ENCODE assay signal across 1 cellular context in the genomic region with DNA sequence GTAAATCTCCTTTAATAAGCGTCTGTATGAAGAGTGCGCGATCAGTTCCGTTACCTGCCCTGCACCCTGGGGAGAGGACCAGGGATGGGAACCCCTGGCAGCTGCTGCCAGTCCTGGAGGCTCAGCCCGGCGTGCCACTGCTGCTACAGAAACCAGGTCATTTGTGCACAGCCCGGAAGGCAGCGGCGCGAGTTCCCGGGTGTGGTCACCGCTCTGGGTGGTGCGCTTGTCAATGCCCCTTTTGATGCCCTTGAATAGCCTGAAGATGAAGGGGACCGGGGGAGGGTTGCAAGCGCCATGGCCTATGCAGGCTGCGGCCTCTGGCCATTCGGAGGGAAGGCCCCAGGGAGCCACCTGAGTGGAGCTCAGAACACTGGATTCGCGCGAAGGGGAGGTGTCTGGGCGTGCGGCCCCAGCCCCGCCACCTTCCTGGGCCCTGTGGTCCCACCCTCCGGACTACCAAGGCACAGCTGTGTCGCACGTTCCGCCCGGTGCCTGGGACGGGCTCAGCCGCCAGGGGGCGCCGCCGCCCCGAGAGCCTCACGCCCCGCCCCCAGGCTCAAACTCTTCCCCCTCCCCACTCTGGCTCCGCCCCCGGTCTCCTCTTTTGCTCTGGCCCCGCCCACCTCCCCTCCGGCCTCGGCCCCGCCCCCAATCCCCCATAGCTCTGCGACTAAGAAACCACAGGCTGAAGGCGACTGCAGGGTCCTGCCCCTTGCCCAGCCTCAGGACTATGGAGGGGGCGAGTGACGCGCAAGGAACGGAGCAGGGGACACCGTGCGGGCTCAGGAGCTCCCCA.
TF ChIP-seq lines count a peak whose summit lies in the region.

No MANE protein-coding gene starts in this region.

TF ChIP-seq in HepG2, 621 proteins besides CTCF, POLR2A, EP300 and RAD21 (continued from another document):
- TF ChIP-seq, protein P1, sequence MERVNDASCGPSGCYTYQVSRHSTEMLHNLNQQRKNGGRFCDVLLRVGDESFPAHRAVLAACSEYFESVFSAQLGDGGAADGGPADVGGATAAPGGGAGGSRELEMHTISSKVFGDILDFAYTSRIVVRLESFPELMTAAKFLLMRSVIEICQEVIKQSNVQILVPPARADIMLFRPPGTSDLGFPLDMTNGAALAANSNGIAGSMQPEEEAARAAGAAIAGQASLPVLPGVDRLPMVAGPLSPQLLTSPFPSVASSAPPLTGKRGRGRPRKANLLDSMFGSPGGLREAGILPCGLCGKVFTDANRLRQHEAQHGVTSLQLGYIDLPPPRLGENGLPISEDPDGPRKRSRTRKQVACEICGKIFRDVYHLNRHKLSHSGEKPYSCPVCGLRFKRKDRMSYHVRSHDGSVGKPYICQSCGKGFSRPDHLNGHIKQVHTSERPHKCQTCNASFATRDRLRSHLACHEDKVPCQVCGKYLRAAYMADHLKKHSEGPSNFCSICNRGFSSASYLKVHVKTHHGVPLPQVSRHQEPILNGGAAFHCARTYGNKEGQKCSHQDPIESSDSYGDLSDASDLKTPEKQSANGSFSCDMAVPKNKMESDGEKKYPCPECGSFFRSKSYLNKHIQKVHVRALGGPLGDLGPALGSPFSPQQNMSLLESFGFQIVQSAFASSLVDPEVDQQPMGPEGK (CRISPR knock-in tag; IDR thresholded peaks at IDR 0.05), result peak; percentile 33; the same call in 1 of the 2 replicates
- TF ChIP-seq, protein P2, sequence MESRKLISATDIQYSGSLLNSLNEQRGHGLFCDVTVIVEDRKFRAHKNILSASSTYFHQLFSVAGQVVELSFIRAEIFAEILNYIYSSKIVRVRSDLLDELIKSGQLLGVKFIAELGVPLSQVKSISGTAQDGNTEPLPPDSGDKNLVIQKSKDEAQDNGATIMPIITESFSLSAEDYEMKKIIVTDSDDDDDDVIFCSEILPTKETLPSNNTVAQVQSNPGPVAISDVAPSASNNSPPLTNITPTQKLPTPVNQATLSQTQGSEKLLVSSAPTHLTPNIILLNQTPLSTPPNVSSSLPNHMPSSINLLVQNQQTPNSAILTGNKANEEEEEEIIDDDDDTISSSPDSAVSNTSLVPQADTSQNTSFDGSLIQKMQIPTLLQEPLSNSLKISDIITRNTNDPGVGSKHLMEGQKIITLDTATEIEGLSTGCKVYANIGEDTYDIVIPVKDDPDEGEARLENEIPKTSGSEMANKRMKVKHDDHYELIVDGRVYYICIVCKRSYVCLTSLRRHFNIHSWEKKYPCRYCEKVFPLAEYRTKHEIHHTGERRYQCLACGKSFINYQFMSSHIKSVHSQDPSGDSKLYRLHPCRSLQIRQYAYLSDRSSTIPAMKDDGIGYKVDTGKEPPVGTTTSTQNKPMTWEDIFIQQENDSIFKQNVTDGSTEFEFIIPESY (CRISPR knock-in tag; IDR thresholded peaks at IDR 0.05), result peak; percentile 86
- TF ChIP-seq ELF4 (CRISPR knock-in tag; IDR thresholded peaks at IDR 0.05; ENCODE audit: borderline replicate concordance) (no peak), MED13 (CRISPR knock-in tag; IDR thresholded peaks at IDR 0.05) (no peak), ZBTB38 (CRISPR knock-in tag; IDR thresholded peaks at IDR 0.05) (0 out of 2 replicates have a peak, but pooled peaks have one; percentile 3), DNMT1 (CRISPR knock-in tag; IDR thresholded peaks at IDR 0.05) (0 out of 2 replicates have a peak, but pooled peaks have one; percentile 29)
- TF ChIP-seq, protein P3, sequence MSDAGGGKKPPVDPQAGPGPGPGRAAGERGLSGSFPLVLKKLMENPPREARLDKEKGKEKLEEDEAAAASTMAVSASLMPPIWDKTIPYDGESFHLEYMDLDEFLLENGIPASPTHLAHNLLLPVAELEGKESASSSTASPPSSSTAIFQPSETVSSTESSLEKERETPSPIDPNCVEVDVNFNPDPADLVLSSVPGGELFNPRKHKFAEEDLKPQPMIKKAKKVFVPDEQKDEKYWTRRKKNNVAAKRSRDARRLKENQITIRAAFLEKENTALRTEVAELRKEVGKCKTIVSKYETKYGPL (CRISPR knock-in tag; IDR thresholded peaks at IDR 0.05), result no peak
